Comparison of ENCODE assay signal across 10 cellular contexts in the genomic region with DNA sequence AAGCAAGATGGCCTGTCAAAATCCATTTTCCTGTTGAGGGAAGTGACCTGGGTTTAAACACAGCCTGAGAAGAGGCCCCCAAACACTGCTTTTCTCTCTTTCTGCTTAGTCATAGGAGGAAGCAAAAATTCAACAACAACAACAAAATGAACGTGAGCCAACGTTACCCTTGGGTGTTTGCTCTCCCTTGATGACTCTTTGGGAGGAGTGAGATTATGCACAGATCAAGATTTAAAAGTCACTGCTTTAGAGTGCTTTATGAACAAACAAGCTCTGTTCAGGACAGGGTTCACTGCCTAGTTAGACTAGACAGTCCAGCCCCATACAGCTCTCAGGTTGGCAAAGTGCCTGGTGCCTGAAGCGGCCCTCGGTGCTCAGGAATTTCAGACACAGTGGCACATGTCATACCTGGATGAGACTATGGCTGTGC. TPM values are rescaled to one million over a fixed set of nuclear protein-coding genes. Genes with fewer than 3 reads are reported as not detected.
DNase-seq lines count a peak whose midpoint lies in the region; ATAC-seq and TF ChIP-seq lines count a peak whose summit lies in the region.
"Had no signal": no experiment of that assay in that cellular context is flagged by ENCODE, and none has a peak within 500 bp of the region (broad histone marks: within the 10 kb centered on the region; RNA-seq: fewer than 3 reads in every experiment).

No MANE protein-coding gene starts in this region.

- TF ChIP-seq CTCF in body of pancreas (IDR thresholded peaks at IDR 0.05) = no peak
- TF ChIP-seq CTCF in liver (IDR thresholded peaks at IDR 0.05; ENCODE audit: low read depth, low read length, missing input control) = no peak

- H3K4me1 ChIP-seq in BLaER1 treated with 17β-estradiol and CSF1 and Interleukin-3, amounts not matched to agents 10 nM and 100 nM = peaks cover 7 to 62% (median 29%) of the 10 kb centered on the region in 10 experiments; a peak in 19 of 20 replicates
- H3K4me1 ChIP-seq in body of pancreas (peaks cover 19% of the 10 kb centered on the region), liver (ENCODE audit: control insufficient read depth in 4 of 4, insufficient read depth in 4 of 4, low read length in 3 of 4) (peaks cover 11 to 28% (median 17%) of the 10 kb centered on the region in 4 donors)

- TF ChIP-seq POLR2A in body of pancreas (IDR thresholded peaks at IDR 0.05) = no peak

- no peaks in the 10 kb centered on the region for H3K9me3 ChIP-seq in BLaER1 treated with 17β-estradiol and CSF1 and Interleukin-3, amounts not matched to agents 10 nM and 100 nM (replicated peaks in 1 of 11)
- H3K9me3 ChIP-seq in body of pancreas = no peaks in the 10 kb centered on the region
- no peaks in the 10 kb centered on the region for H3K9me3 ChIP-seq in liver (ENCODE audit: control insufficient read depth in 4 of 4, low read length in 3 of 4)

- H3K9ac ChIP-seq in BLaER1 treated with 17β-estradiol and CSF1 and Interleukin-3, amounts not matched to agents 10 nM and 100 nM = peak overlapping the region in 6 of 11 experiments; percentile 10 to 68 (median 42); a peak in 8 of 22 replicates
- peak overlapping the region in 1 of 2 donors; percentile 16 for H3K9ac ChIP-seq in liver (ENCODE audit: low read depth in 1 of 2, low read length in 2 of 2)

- ATAC-seq in body of pancreas (peak; percentile 63), HG03025 (IDR thresholded peaks at IDR 0.05; ENCODE audit: low FRiP score, unreplicated experiment) (no peak)

- no peaks in the 10 kb centered on the region for H3K27me3 ChIP-seq in BLaER1 treated with 17β-estradiol and CSF1 and Interleukin-3, amounts not matched to agents 10 nM and 100 nM
- no peaks in the 10 kb centered on the region for H3K27me3 ChIP-seq in body of pancreas
- no peaks in the 10 kb centered on the region for H3K27me3 ChIP-seq in liver (ENCODE audit: control insufficient read depth in 4 of 4, insufficient read depth in 4 of 4, low read length in 3 of 4)

- H3K27ac ChIP-seq in BLaER1 treated with 17β-estradiol and CSF1 and Interleukin-3, amounts not matched to agents 10 nM and 100 nM = peak overlapping the region in 10 of 11 experiments; percentile 10 to 89 (median 60); a peak in 18 of 22 replicates
- H3K27ac ChIP-seq in body of pancreas (peak overlapping the region; percentile 1 to 66 (median 48)), liver (ENCODE audit: low read depth in 1 of 2, low read length in 2 of 2) (peak overlapping the region; percentile 11 to 58)
- H3K27ac ChIP-seq: WERI-Rb-1 had no signal

- H3K4me3 ChIP-seq in BLaER1 treated with 17β-estradiol and CSF1 and Interleukin-3, amounts not matched to agents 10 nM and 100 nM = no peak overlapping the region
- H3K4me3 ChIP-seq in body of pancreas (no peak overlapping the region), liver (ENCODE audit: low read depth in 1 of 3, low read length in 3 of 3) (no peak overlapping the region)

- DNase-seq in LoVo (ENCODE audit: low spot score) (peak; percentile 84), body of pancreas (peak; percentile 34 to 53 (median 41)), RKO (ENCODE audit: low spot score) (no peak)
- DNase-seq in effector CD4-positive, alpha-beta T cell = no peak
- DNase-seq in activated effector memory CD4-positive, alpha-beta T cell treated with Interleukin-2 at 50 U/mL for 16 hours = no peak
- DNase-seq: NCI-H345, WERI-Rb-1 had no signal

- intact Hi-C loops in body of pancreas (cut with DNase I) = loop anchor here (10.0 kb wide), 1 partner anchor 72 kb away; a partner anchor contains a TSS

- WGBS in body of pancreas, 2 donors = 28 to 53% methylated on average over 4 of the region's 4 CpGs
- WGBS in liver = 11% methylated on average over 4 of the region's 4 CpGs

- H3K4me2 ChIP-seq in BLaER1 treated with 17β-estradiol and CSF1 and Interleukin-3, amounts not matched to agents 10 nM and 100 nM = peak overlapping the region in 9 of 11 experiments; percentile 22 to 89 (median 64); a peak in 15 of 22 replicates

- peaks cover 31 to 73% (median 54%) of the 10 kb centered on the region in 11 experiments for H3K36me3 ChIP-seq in BLaER1 treated with 17β-estradiol and CSF1 and Interleukin-3, amounts not matched to agents 10 nM and 100 nM
- H3K36me3 ChIP-seq in body of pancreas (replicated peaks in 1 of 2; ENCODE audit: insufficient read depth in 1 of 2, low read depth in 2 of 2) = no peaks in the 10 kb centered on the region
- H3K36me3 ChIP-seq in liver (ENCODE audit: control insufficient read depth in 4 of 4, insufficient read depth in 3 of 4, low read depth in 1 of 4, low read length in 3 of 4) = peaks cover 8 to 23% (median 12%) of the 10 kb centered on the region in 4 donors
- H3K36me3 ChIP-seq: WERI-Rb-1 had no signal

- peak in 1 of 2 donors; percentile 31 for TF ChIP-seq RAD21 in liver (IDR thresholded peaks at IDR 0.05)

- no peaks in the 10 kb centered on the region for H4K20me1 ChIP-seq in BLaER1 treated with 17β-estradiol and CSF1 and Interleukin-3, amounts not matched to agents 10 nM and 100 nM

TF ChIP-seq in liver, 16 proteins besides CTCF, POLR2A, EP300 and RAD21:
- TF ChIP-seq HNF4G (IDR thresholded peaks at IDR 0.05) (peak; percentile 13), NR2F2 (IDR thresholded peaks at IDR 0.05) (no peak), EGR1 (IDR thresholded peaks at IDR 0.05; ENCODE audit: low read depth in 2 of 2) (no peak), GABPA (IDR thresholded peaks at IDR 0.05 in 1 of 2, conservative IDR thresholded peaks at IDR 0.05 in 1 of 2) (no peak), HNF4A (conservative IDR thresholded peaks at IDR 0.05) (peak; percentile 63 to 68), YY1 (IDR thresholded peaks at IDR 0.05) (peak; percentile 46), FOXA2 (IDR thresholded peaks at IDR 0.05) (peak; percentile 30), FOXA1 (IDR thresholded peaks at IDR 0.05) (no peak), RXRA (IDR thresholded peaks at IDR 0.05) (peak; percentile 36 to 47), JUND (IDR thresholded peaks at IDR 0.05) (peak; percentile 22 to 52), SP1 (IDR thresholded peaks at IDR 0.05) (peak; percentile 53), TAF1 (conservative IDR thresholded peaks at IDR 0.05) (no peak)
- TF ChIP-seq, protein P1, sequence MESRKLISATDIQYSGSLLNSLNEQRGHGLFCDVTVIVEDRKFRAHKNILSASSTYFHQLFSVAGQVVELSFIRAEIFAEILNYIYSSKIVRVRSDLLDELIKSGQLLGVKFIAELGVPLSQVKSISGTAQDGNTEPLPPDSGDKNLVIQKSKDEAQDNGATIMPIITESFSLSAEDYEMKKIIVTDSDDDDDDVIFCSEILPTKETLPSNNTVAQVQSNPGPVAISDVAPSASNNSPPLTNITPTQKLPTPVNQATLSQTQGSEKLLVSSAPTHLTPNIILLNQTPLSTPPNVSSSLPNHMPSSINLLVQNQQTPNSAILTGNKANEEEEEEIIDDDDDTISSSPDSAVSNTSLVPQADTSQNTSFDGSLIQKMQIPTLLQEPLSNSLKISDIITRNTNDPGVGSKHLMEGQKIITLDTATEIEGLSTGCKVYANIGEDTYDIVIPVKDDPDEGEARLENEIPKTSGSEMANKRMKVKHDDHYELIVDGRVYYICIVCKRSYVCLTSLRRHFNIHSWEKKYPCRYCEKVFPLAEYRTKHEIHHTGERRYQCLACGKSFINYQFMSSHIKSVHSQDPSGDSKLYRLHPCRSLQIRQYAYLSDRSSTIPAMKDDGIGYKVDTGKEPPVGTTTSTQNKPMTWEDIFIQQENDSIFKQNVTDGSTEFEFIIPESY (IDR thresholded peaks at IDR 0.05) = peak; percentile 20
- TF ChIP-seq, protein P2, sequence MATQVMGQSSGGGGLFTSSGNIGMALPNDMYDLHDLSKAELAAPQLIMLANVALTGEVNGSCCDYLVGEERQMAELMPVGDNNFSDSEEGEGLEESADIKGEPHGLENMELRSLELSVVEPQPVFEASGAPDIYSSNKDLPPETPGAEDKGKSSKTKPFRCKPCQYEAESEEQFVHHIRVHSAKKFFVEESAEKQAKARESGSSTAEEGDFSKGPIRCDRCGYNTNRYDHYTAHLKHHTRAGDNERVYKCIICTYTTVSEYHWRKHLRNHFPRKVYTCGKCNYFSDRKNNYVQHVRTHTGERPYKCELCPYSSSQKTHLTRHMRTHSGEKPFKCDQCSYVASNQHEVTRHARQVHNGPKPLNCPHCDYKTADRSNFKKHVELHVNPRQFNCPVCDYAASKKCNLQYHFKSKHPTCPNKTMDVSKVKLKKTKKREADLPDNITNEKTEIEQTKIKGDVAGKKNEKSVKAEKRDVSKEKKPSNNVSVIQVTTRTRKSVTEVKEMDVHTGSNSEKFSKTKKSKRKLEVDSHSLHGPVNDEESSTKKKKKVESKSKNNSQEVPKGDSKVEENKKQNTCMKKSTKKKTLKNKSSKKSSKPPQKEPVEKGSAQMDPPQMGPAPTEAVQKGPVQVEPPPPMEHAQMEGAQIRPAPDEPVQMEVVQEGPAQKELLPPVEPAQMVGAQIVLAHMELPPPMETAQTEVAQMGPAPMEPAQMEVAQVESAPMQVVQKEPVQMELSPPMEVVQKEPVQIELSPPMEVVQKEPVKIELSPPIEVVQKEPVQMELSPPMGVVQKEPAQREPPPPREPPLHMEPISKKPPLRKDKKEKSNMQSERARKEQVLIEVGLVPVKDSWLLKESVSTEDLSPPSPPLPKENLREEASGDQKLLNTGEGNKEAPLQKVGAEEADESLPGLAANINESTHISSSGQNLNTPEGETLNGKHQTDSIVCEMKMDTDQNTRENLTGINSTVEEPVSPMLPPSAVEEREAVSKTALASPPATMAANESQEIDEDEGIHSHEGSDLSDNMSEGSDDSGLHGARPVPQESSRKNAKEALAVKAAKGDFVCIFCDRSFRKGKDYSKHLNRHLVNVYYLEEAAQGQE (IDR thresholded peaks at IDR 0.05) = no peak
- TF ChIP-seq, protein P3, sequence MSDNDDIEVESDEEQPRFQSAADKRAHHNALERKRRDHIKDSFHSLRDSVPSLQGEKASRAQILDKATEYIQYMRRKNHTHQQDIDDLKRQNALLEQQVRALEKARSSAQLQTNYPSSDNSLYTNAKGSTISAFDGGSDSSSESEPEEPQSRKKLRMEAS (IDR thresholded peaks at IDR 0.05) = peak; percentile 40
- TF ChIP-seq, protein P4, sequence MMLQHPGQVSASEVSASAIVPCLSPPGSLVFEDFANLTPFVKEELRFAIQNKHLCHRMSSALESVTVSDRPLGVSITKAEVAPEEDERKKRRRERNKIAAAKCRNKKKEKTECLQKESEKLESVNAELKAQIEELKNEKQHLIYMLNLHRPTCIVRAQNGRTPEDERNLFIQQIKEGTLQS (IDR thresholded peaks at IDR 0.05) = no peak

RNA-seq across cellular contexts. Expression of a gene that starts 38.9 kb away (rescaled TPM):
- total RNA-seq in body of pancreas (10 to 100 TPM; 17.8 to 31.9 TPM), liver (10 to 100 TPM; 15.9 to 48.4 TPM)
- polyA plus RNA-seq in liver = 1 to 10 TPM; 8.4 to 9.8 TPM

RNA-seq across cellular contexts. Expression of a gene that starts 45.1 kb away (rescaled TPM):
- total RNA-seq in body of pancreas (not detected), liver (not detected)
- not detected for polyA plus RNA-seq in liver

Comparison
In these comparisons a context has a peak if more than half of its experiments do, and no peak if none do; other contexts are left out.
1. DNase-seq: peak in LoVo (single experiment) and body of pancreas (4 of 4); none in effector CD4-positive, alpha-beta T cell (single experiment), RKO (single experiment) and activated effector memory CD4-positive, alpha-beta T cell treated with Interleukin-2 at 50 U/mL for 16 hours (single experiment).
2. Peak in every context shown above with its lines, with median percentiles within 50 percentile points of each other: H3K27ac ChIP-seq.